1 cellular context compared by ENCODE assay signal in genomic region chr14:37251778-37252177, GRCh38.
TF ChIP-seq lines count a peak whose summit lies in the region.

No MANE protein-coding gene starts in this region.

TF ChIP-seq in HCT116, 20 proteins besides CTCF, POLR2A, EP300 and RAD21 (continued from another document):
- TF ChIP-seq, protein P1, sequence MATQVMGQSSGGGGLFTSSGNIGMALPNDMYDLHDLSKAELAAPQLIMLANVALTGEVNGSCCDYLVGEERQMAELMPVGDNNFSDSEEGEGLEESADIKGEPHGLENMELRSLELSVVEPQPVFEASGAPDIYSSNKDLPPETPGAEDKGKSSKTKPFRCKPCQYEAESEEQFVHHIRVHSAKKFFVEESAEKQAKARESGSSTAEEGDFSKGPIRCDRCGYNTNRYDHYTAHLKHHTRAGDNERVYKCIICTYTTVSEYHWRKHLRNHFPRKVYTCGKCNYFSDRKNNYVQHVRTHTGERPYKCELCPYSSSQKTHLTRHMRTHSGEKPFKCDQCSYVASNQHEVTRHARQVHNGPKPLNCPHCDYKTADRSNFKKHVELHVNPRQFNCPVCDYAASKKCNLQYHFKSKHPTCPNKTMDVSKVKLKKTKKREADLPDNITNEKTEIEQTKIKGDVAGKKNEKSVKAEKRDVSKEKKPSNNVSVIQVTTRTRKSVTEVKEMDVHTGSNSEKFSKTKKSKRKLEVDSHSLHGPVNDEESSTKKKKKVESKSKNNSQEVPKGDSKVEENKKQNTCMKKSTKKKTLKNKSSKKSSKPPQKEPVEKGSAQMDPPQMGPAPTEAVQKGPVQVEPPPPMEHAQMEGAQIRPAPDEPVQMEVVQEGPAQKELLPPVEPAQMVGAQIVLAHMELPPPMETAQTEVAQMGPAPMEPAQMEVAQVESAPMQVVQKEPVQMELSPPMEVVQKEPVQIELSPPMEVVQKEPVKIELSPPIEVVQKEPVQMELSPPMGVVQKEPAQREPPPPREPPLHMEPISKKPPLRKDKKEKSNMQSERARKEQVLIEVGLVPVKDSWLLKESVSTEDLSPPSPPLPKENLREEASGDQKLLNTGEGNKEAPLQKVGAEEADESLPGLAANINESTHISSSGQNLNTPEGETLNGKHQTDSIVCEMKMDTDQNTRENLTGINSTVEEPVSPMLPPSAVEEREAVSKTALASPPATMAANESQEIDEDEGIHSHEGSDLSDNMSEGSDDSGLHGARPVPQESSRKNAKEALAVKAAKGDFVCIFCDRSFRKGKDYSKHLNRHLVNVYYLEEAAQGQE (IDR thresholded peaks at IDR 0.05; ENCODE audit: low read depth), result no peak
- no peak for TF ChIP-seq JUND (IDR thresholded peaks at IDR 0.05)
- TF ChIP-seq SIN3A (IDR thresholded peaks at IDR 0.05; ENCODE audit: low read depth), result no peak
- TF ChIP-seq CBX3 (IDR thresholded peaks at IDR 0.05; ENCODE audit: low read depth), result no peak
- TF ChIP-seq YY1 (IDR thresholded peaks at IDR 0.05; ENCODE audit: extremely low read depth, insufficient replicate concordance, low read depth, low read length), result no peak
- TF ChIP-seq ELF1 (IDR thresholded peaks at IDR 0.05; ENCODE audit: borderline replicate concordance, low read depth), result no peak
